In genomic region chr5:14450055-14450524, GRCh38 we compare ENCODE assay signal across 10 cellular contexts.
DNase-seq lines count a peak whose midpoint lies in the region; ATAC-seq and TF ChIP-seq lines count a peak whose summit lies in the region.
"Had no signal": no experiment of that assay in that cellular context is flagged by ENCODE, and none has a peak within 500 bp of the region (broad histone marks: within the 10 kb centered on the region; RNA-seq: fewer than 3 reads in every experiment).

No MANE protein-coding gene starts in this region.

- peak overlapping the region; percentile 23 for H3K27ac Mint-ChIP-seq in activated T-helper 17 cell treated with anti-CD3 and anti-CD28 coated beads, Interleukin-2, amount 50 U/mL, for 72 hours
- H3K27ac Mint-ChIP-seq: activated naive CD8-positive, alpha-beta T cell had no signal

- DNase-seq in left cardiac atrium, result peak; percentile 71
- no peak for DNase-seq in spleen
- no peak for DNase-seq in NOMO-1 treated with DMSO at 0.1 percent for 48 hours (lab: John Stamatoyannopoulos, UW; ENCODE audit: unreplicated experiment)
- DNase-seq in NAMALWA (ENCODE audit: low spot score), result no peak
- DNase-seq: NCI-H1048 had no signal

- intact Hi-C loops in left cardiac atrium (cut with DNase I) (loop anchor here in 1 of 2 donors (5.0 kb wide), 1 partner anchor 43 kb away; no protein-coding TSS in a partner anchor), spleen (cut with DNase I; ENCODE audit: low total_unique reads) (no loop called here)

- H3K36me3 ChIP-seq in spleen, result peaks cover 0 to 47% (median 1%) of the 10 kb centered on the region in 6 donors

- no peaks in the 10 kb centered on the region for H3K36me3 Mint-ChIP-seq in activated T-helper 17 cell treated with anti-CD3 and anti-CD28 coated beads, Interleukin-2, amount 50 U/mL, for 72 hours (ENCODE audit: low read depth)

- no peaks in the 10 kb centered on the region for H3K27me3 Mint-ChIP-seq in activated T-helper 17 cell treated with anti-CD3 and anti-CD28 coated beads, Interleukin-2, amount 50 U/mL, for 72 hours
- H3K27me3 Mint-ChIP-seq: activated naive CD8-positive, alpha-beta T cell had no signal

- H3K9me3 Mint-ChIP-seq in activated T-helper 17 cell treated with anti-CD3 and anti-CD28 coated beads, Interleukin-2, amount 50 U/mL, for 72 hours, result no peaks in the 10 kb centered on the region

- peaks cover 0 to 3% (median 0%) of the 10 kb centered on the region in 8 donors for H3K9me3 ChIP-seq in spleen

- no peak overlapping the region for H3K4me3 ChIP-seq in spleen

- H3K4me1 Mint-ChIP-seq in activated T-helper 17 cell treated with anti-CD3 and anti-CD28 coated beads, Interleukin-2, amount 50 U/mL, for 72 hours, result peaks cover 3% of the 10 kb centered on the region

- peak overlapping the region; percentile 50 for H3K4me3 Mint-ChIP-seq in activated T-helper 17 cell treated with anti-CD3 and anti-CD28 coated beads, Interleukin-2, amount 50 U/mL, for 72 hours
- H3K4me3 Mint-ChIP-seq: activated naive CD8-positive, alpha-beta T cell had no signal

- peak overlapping the region in 5 of 8 donors; percentile 52 to 74 (median 65) for H3K27ac ChIP-seq in spleen

- TF ChIP-seq POLR2A in spleen (IDR thresholded peaks at IDR 0.05), result no peak

- peaks cover 0 to 61% (median 33%) of the 10 kb centered on the region in 6 donors for H3K4me1 ChIP-seq in spleen

- no peak for TF ChIP-seq CTCF in spleen (IDR thresholded peaks at IDR 0.05 in 8 of 11, conservative IDR thresholded peaks at IDR 0.05 in 3 of 11)

- ATAC-seq in GM18499 (IDR thresholded peaks at IDR 0.05; ENCODE audit: insufficient read depth, unreplicated experiment), result peak; percentile 68
- peak; percentile 98 for ATAC-seq in activated T-helper 17 cell treated with anti-CD3 and anti-CD28 coated beads, Interleukin-2, amount 50 U/mL, for 72 hours (replicated peaks)
- ATAC-seq in left cardiac atrium, result peak; percentile 85 to 90
- ATAC-seq in HG02642 (IDR thresholded peaks at IDR 0.05; ENCODE audit: poor library complexity, unreplicated experiment), result no peak
- no peak for ATAC-seq in GM18909 (IDR thresholded peaks at IDR 0.05; ENCODE audit: poor library complexity, unreplicated experiment)

- no peaks in the 10 kb centered on the region for H3K27me3 ChIP-seq in spleen (replicated peaks in 1 of 7)

- whole genome bisulfite sequencing in spleen, 5 donors, result 81 to 91% (median 87%) methylated on average over 11 of the region's 11 CpGs

Comparison
In these comparisons a context has a peak if more than half of its experiments do, and no peak if none do; other contexts are left out.
1. ATAC-seq: peak in GM18499 (single experiment), activated T-helper 17 cell treated with anti-CD3 and anti-CD28 coated beads, Interleukin-2, amount 50 U/mL, for 72 hours (single experiment) and left cardiac atrium (2 of 2); none in HG02642 (single experiment) and GM18909 (single experiment).